Comparison of ENCODE assay signal across 15 cellular contexts in genomic region chr1:151012684-151013471, GRCh38. TPM values are rescaled to one million over a fixed set of nuclear protein-coding genes. Genes with fewer than 3 reads are reported as not detected.
DNase-seq lines count a peak whose midpoint lies in the region; ATAC-seq lines count a peak whose summit lies in the region.
"Had no signal": no experiment of that assay in that cellular context is flagged by ENCODE, and none has a peak within 500 bp of the region (broad histone marks: within the 10 kb centered on the region; RNA-seq: fewer than 3 reads in every experiment).

No MANE protein-coding gene starts in this region.

- ATAC-seq in Right ventricle myocardium inferior = peak; percentile 55
- ATAC-seq in left cardiac atrium = peak; percentile 44 to 71
- ATAC-seq in naive thymus-derived CD4-positive, alpha-beta T cell = no peak
- ATAC-seq: sciatic nerve had no signal

- peaks cover 0 to 9% (median 0%) of the 10 kb centered on the region in 5 donors for H3K36me3 Mint-ChIP-seq in naive thymus-derived CD4-positive, alpha-beta T cell

- no peaks in the 10 kb centered on the region for H3K9me3 ChIP-seq in naive thymus-derived CD4-positive, alpha-beta T cell (ENCODE audit: control insufficient read depth in 2 of 3, low read length in 3 of 3)

- no peak overlapping the region for H3K4me3 ChIP-seq in naive thymus-derived CD4-positive, alpha-beta T cell (ENCODE audit: low read length)

- peak overlapping the region in 4 of 10 donors; percentile 12 to 64 (median 44) for H3K4me3 Mint-ChIP-seq in naive thymus-derived CD4-positive, alpha-beta T cell

- POLR2A ChIA-PET in naive thymus-derived CD4-positive, alpha-beta T cell (lab: Charles Lee) = interaction anchor here (1.2 to 1.9 kb wide), 3 partner anchors 13 to 43 kb away, joined by 3 to 12 read pairs (median 3); no protein-coding TSS in a partner anchor

- H3K4me1 Mint-ChIP-seq in naive thymus-derived CD4-positive, alpha-beta T cell = peaks cover 26 to 62% (median 50%) of the 10 kb centered on the region in 7 donors

- H3K27me3 ChIP-seq in naive thymus-derived CD4-positive, alpha-beta T cell (ENCODE audit: control insufficient read depth in 2 of 2, insufficient read depth in 2 of 2, low read length in 2 of 2) = no peaks in the 10 kb centered on the region

- H3K4me1 ChIP-seq in naive thymus-derived CD4-positive, alpha-beta T cell (ENCODE audit: control insufficient read depth in 2 of 2, insufficient read depth in 2 of 2, low read length in 2 of 2) = peaks cover 15 to 29% of the 10 kb centered on the region in 2 donors

- H3K27ac Mint-ChIP-seq in naive thymus-derived CD4-positive, alpha-beta T cell = peak overlapping the region in 6 of 9 donors; percentile 28 to 79 (median 60)

- no peak for DNase-seq in Right ventricle myocardium inferior (ENCODE audit: missing footprints)
- DNase-seq in cardiac septum (ENCODE audit: low spot score) = no peak
- peak; percentile 30 for DNase-seq in left cardiac atrium
- DNase-seq in naive thymus-derived CD4-positive, alpha-beta T cell = no peak
- no peak for DNase-seq in AML-193 (lab: John Stamatoyannopoulos, UW)
- DNase-seq in HPDE6-E6E7 (ENCODE audit: extremely low spot score) = no peak
- no peak for DNase-seq in pons (ENCODE audit: low spot score)
- no peak for DNase-seq in germinal center (ENCODE audit: low spot score)
- DNase-seq: activated T-cell treated with anti-CD3 and anti-CD28 coated beads for 4 hours, amygdala, substantia nigra, WERI-Rb-1 had no signal

- intact Hi-C loops in Right ventricle myocardium inferior (cut with DNase I) (loop anchor here (1.0 kb wide), 1 partner anchor 9 kb away; no protein-coding TSS in a partner anchor), cardiac septum (cut with DNase I) (no loop called here), left cardiac atrium (cut with DNase I) (no loop called here)
- intact Hi-C loops in naive thymus-derived CD4-positive, alpha-beta T cell (cut with micrococcal nuclease) = no loop called here

- H3K27ac ChIP-seq in naive thymus-derived CD4-positive, alpha-beta T cell (ENCODE audit: low read depth, low read length) = no peak overlapping the region
- H3K27ac ChIP-seq: KMS-11, WERI-Rb-1 had no signal

- peaks cover 0 to 10% (median 2%) of the 10 kb centered on the region in 3 experiments for H3K36me3 ChIP-seq in naive thymus-derived CD4-positive, alpha-beta T cell (ENCODE audit: control insufficient read depth in 2 of 3, insufficient read depth in 3 of 3, low read length in 3 of 3)

- CTCF ChIA-PET in naive thymus-derived CD4-positive, alpha-beta T cell (lab: Charles Lee) = interaction anchor here (0.6 to 1.0 kb wide), 3 partner anchors 11 to 240 kb away, joined by 4 to 6 read pairs (median 6); no protein-coding TSS in a partner anchor

- H3K9me3 Mint-ChIP-seq in naive thymus-derived CD4-positive, alpha-beta T cell = no peaks in the 10 kb centered on the region

- H3K27me3 Mint-ChIP-seq in naive thymus-derived CD4-positive, alpha-beta T cell = no peaks in the 10 kb centered on the region

RNA-seq across cellular contexts. Expression of gene PRUNE1, which starts 4.6 kb away (rescaled TPM):
- total RNA-seq in Right ventricle myocardium inferior (42.1 TPM), cardiac septum (31.0 TPM), left cardiac atrium (10 to 100 TPM; 33.1 to 36.6 TPM)
- 10 to 100 TPM; 13.3 to 41.8 (median 17.2) TPM for total RNA-seq in naive thymus-derived CD4-positive, alpha-beta T cell
- polyA plus RNA-seq in naive thymus-derived CD4-positive, alpha-beta T cell = 10 to 100 TPM; 54.6 to 68.8 TPM

RNA-seq across cellular contexts. Expression of gene MINDY1, which starts 6.2 kb away (rescaled TPM):
- 38.5 TPM for total RNA-seq in Right ventricle myocardium inferior
- total RNA-seq in cardiac septum = 49.1 TPM
- 10 to 100 TPM; 32.2 to 36.2 TPM for total RNA-seq in left cardiac atrium
- total RNA-seq in naive thymus-derived CD4-positive, alpha-beta T cell = 10 to 100 TPM; 24.6 to 53.4 (median 29.9) TPM
- polyA plus RNA-seq in naive thymus-derived CD4-positive, alpha-beta T cell = 10 to 100 TPM; 12.8 to 33.1 TPM

RNA-seq across cellular contexts. Expression of gene BNIPL, which starts 23.5 kb away (rescaled TPM):
- total RNA-seq in Right ventricle myocardium inferior (0.30 TPM), cardiac septum (0.32 TPM), left cardiac atrium (under 1 TPM; 0.15 to 0.16 TPM)
- total RNA-seq in naive thymus-derived CD4-positive, alpha-beta T cell = 1 to 10 TPM in 4 of 5 experiments, under 1 TPM in 1; 0.37 to 9.4 (median 1.9) TPM
- under 1 TPM; 0.08 to 0.17 TPM for polyA plus RNA-seq in naive thymus-derived CD4-positive, alpha-beta T cell
- total RNA-seq: mesenteric fat pad had no signal

RNA-seq across cellular contexts. Expression of gene ANXA9, which starts 30.8 kb away (rescaled TPM):
- total RNA-seq in Right ventricle myocardium inferior = not detected
- 0.16 TPM for total RNA-seq in cardiac septum
- under 1 TPM; 0.15 to 0.44 TPM for total RNA-seq in left cardiac atrium
- total RNA-seq in naive thymus-derived CD4-positive, alpha-beta T cell = not detected
- under 1 TPM; 0.17 to 0.38 TPM for polyA plus RNA-seq in naive thymus-derived CD4-positive, alpha-beta T cell

RNA-seq across cellular contexts. Expression of gene C1orf56, which starts 34.7 kb away (rescaled TPM):
- total RNA-seq in Right ventricle myocardium inferior (6.6 TPM), cardiac septum (8.9 TPM), left cardiac atrium (1 to 10 TPM; 4.8 to 6.5 TPM)
- total RNA-seq in naive thymus-derived CD4-positive, alpha-beta T cell = 1 to 10 TPM in 2 of 5 experiments, under 1 TPM in 3; 0.64 to 3.2 (median 0.82) TPM
- polyA plus RNA-seq in naive thymus-derived CD4-positive, alpha-beta T cell = 1 to 10 TPM; 3.5 to 4.3 TPM
